ENCODE assay signal across 24 cellular contexts in genomic region chr1:246800356-246800755, GRCh38.
"Had no signal": no experiment of that assay in that cellular context is flagged by ENCODE, and none has a peak within 500 bp of the region (broad histone marks: within the 10 kb centered on the region; RNA-seq: fewer than 3 reads in every experiment).

No MANE protein-coding gene starts in this region.

- H3K4me3 ChIP-seq: lung, ovary, right atrium auricular region, right lobe of liver, smooth muscle cell, tibial nerve, uterus had no signal

- H3K27ac Mint-ChIP-seq: mesothelial cell of epicardium; naive thymus-derived CD4-positive, alpha-beta T cell; natural killer cell treated with Interleukin-12 subunit alpha and Interleukin-12 subunit beta and Interleukin-15 and Interleukin-18, amount 100 ng/mL, for 72 hours; stimulated activated memory B cell treated with anti-CD40 and anti-IgM and Interleukin-4, amounts not matched to agents 10 μg/mL and 1 μg/mL and 100 μg/mL, for 72 hours had no signal

- H3K27ac ChIP-seq: ovary, right lobe of liver, tibial nerve, uterus had no signal

- H3K4me1 Mint-ChIP-seq: naive thymus-derived CD4-positive, alpha-beta T cell; stimulated activated memory B cell treated with anti-CD40 and anti-IgM and Interleukin-4, amounts not matched to agents 10 μg/mL and 1 μg/mL and 100 μg/mL, for 72 hours; stimulated activated naive CD8-positive, alpha-beta T cell treated with anti-CD3 and anti-CD28 coated beads, Interleukin-15, amount 100 ng/mL, for 72 hours had no signal

- ATAC-seq: left cardiac atrium; naive thymus-derived CD4-positive, alpha-beta T cell; natural killer cell treated with Interleukin-12 subunit alpha and Interleukin-12 subunit beta and Interleukin-15 and Interleukin-18, amount 100 ng/mL, for 72 hours; stimulated activated memory B cell treated with anti-CD40 and anti-IgM and Interleukin-4, amounts not matched to agents 10 μg/mL and 1 μg/mL and 100 μg/mL, for 72 hours; stimulated activated naive CD8-positive, alpha-beta T cell treated with anti-CD3 and anti-CD28 coated beads, Interleukin-15, amount 100 ng/mL, for 72 hours had no signal

- H3K9me3 Mint-ChIP-seq: natural killer cell treated with Interleukin-12 subunit alpha and Interleukin-12 subunit beta and Interleukin-15 and Interleukin-18, amount 100 ng/mL, for 72 hours; stimulated activated naive CD8-positive, alpha-beta T cell treated with anti-CD3 and anti-CD28 coated beads, Interleukin-15, amount 100 ng/mL, for 72 hours; type B pancreatic cell had no signal

- DNase-seq: hypothalamus; islet precursor cell; kidney glomerular epithelial cell; left cardiac atrium; mesendoderm; naive thymus-derived CD4-positive, alpha-beta T cell; ovary; stimulated activated CD4-positive, alpha-beta T cell treated with anti-CD3 and anti-CD28 coated beads, Interleukin-1b, Interleukin-23, amount 100 ng/mL, for 48 hours; stimulated activated CD4-positive, alpha-beta T cell treated with anti-CD3 and anti-CD28 coated beads, Interleukin-2, amount 100 ng/mL, for 48 hours; stimulated activated CD4-positive, alpha-beta T cell treated with anti-CD3 and anti-CD28 coated beads, Interleukin-4, amount 100 ng/mL, for 4 hours; stimulated activated CD8-positive, alpha-beta memory T cell treated with anti-CD3 and anti-CD28 coated beads, Interleukin-4, amount 100 ng/mL, for 48 hours; stimulated activated naive CD4-positive, alpha-beta T cell treated with Interleukin-2 at 50 U/mL for 16 hours; stimulated activated naive CD8-positive, alpha-beta T cell treated with anti-CD3 and anti-CD28 coated beads, Interleukin-15, amount 100 ng/mL, for 72 hours; substantia nigra; uterus had no signal

- H3K27me3 ChIP-seq: ovary, right atrium auricular region, right lobe of liver, uterus had no signal

- H3K36me3 ChIP-seq: ovary, right atrium auricular region, right lobe of liver, tibial nerve, uterus had no signal

- H3K4me3 Mint-ChIP-seq: mesothelial cell of epicardium; naive thymus-derived CD4-positive, alpha-beta T cell; natural killer cell treated with Interleukin-12 subunit alpha and Interleukin-12 subunit beta and Interleukin-15 and Interleukin-18, amount 100 ng/mL, for 72 hours; stimulated activated memory B cell treated with anti-CD40 and anti-IgM and Interleukin-4, amounts not matched to agents 10 μg/mL and 1 μg/mL and 100 μg/mL, for 72 hours; stimulated activated naive CD8-positive, alpha-beta T cell treated with anti-CD3 and anti-CD28 coated beads, Interleukin-15, amount 100 ng/mL, for 72 hours; type B pancreatic cell had no signal

- H3K27me3 Mint-ChIP-seq: stimulated activated memory B cell treated with anti-CD40 and anti-IgM and Interleukin-4, amounts not matched to agents 10 μg/mL and 1 μg/mL and 100 μg/mL, for 72 hours; stimulated activated naive CD8-positive, alpha-beta T cell treated with anti-CD3 and anti-CD28 coated beads, Interleukin-15, amount 100 ng/mL, for 72 hours had no signal

- H3K4me1 ChIP-seq: right atrium auricular region, tibial nerve, uterus had no signal

- H3K9me3 ChIP-seq: ovary, right atrium auricular region, right lobe of liver, uterus had no signal

- H3K36me3 Mint-ChIP-seq: mesothelial cell of epicardium; naive thymus-derived CD4-positive, alpha-beta T cell; natural killer cell treated with Interleukin-12 subunit alpha and Interleukin-12 subunit beta and Interleukin-15 and Interleukin-18, amount 100 ng/mL, for 72 hours; stimulated activated memory B cell treated with anti-CD40 and anti-IgM and Interleukin-4, amounts not matched to agents 10 μg/mL and 1 μg/mL and 100 μg/mL, for 72 hours; type B pancreatic cell had no signal
